22 cellular contexts compared by ENCODE assay signal in genomic region chrX:43000121-43000520, GRCh38.
A peak's percentile ranks its signal among the peaks of the same experiment; 100 is the strongest.
DNase-seq lines count a peak whose midpoint lies in the region; ATAC-seq and TF ChIP-seq lines count a peak whose summit lies in the region.
"Had no signal": no experiment of that assay in that cellular context is flagged by ENCODE, and none has a peak within 500 bp of the region (broad histone marks: within the 10 kb centered on the region; RNA-seq: fewer than 3 reads in every experiment).

No MANE protein-coding gene starts in this region.

- POLR2A ChIA-PET in OCI-LY7 (lab: Charles Lee): no interaction called here
- POLR2A ChIA-PET in T-cell (lab: Charles Lee): no interaction called here

- CTCF ChIA-PET in OCI-LY7 (lab: Charles Lee; ENCODE audit: unreplicated experiment) (no interaction called here), T-cell (lab: Charles Lee) (no interaction called here)

- H3K4me1 ChIP-seq in OCI-LY7 (ENCODE audit: insufficient read depth, low read length, poor library complexity, severe bottlenecking): peaks cover 46% of the 10 kb centered on the region
- H3K4me1 ChIP-seq: HAP-1 had no signal

- H3K4me1 Mint-ChIP-seq in T-cell: peaks cover 0 to 8% (median 4%) of the 10 kb centered on the region in 3 donors
- H3K4me1 Mint-ChIP-seq: CD14-positive monocyte had no signal

- H3K27me3 Mint-ChIP-seq in T-cell: no peaks in the 10 kb centered on the region

- H3K36me3 ChIP-seq in OCI-LY7 (ENCODE audit: insufficient read depth, low read length): peaks cover 15% of the 10 kb centered on the region
- H3K36me3 ChIP-seq: HAP-1 had no signal

- no peaks in the 10 kb centered on the region for H4K20me1 ChIP-seq in OCI-LY7 (ENCODE audit: insufficient read depth, low read length)

- no TSS peak for BruUV-seq in OCI-LY7 (replicated peaks; lab: Mats Ljungman, UMichigan)

- H3K79me2 ChIP-seq in OCI-LY7 (ENCODE audit: insufficient read depth, low read depth, low read length): no peaks in the 10 kb centered on the region

- H3K4me3 Mint-ChIP-seq in T-cell: no peak overlapping the region
- H3K4me3 Mint-ChIP-seq: CD14-positive monocyte had no signal

- no peak overlapping the region for H3K4me3 ChIP-seq in OCI-LY7 (ENCODE audit: low read depth, low read length, poor library complexity, severe bottlenecking)
- H3K4me3 ChIP-seq: GM12878, GM23248, HAP-1, K562 had no signal

- intact Hi-C loops in OCI-LY7 (cut with micrococcal nuclease; ENCODE audit: unreplicated experiment): loop anchor here (5.0 kb wide), 1 partner anchor 43 kb away; no protein-coding TSS in a partner anchor

- H3K9me3 Mint-ChIP-seq in T-cell: no peaks in the 10 kb centered on the region

- H3K9me3 ChIP-seq in OCI-LY7 (ENCODE audit: low read length): peaks cover 3% of the 10 kb centered on the region; the same call in 1 of the 2 replicates
- H3K9me3 ChIP-seq: HAP-1 had no signal

- no peak overlapping the region for H3K27ac ChIP-seq in OCI-LY7 (ENCODE audit: low read depth, low read length, poor library complexity, severe bottlenecking)
- H3K27ac ChIP-seq: GM23248 had no signal

- no peak for ATAC-seq in T-cell (replicated peaks in 1 of 4)
- ATAC-seq: GM12878, K562, PC-3 had no signal

- no peak overlapping the region for H3K4me2 ChIP-seq in OCI-LY7 (ENCODE audit: low read length)

- no peak overlapping the region for H3K27ac Mint-ChIP-seq in T-cell
- H3K27ac Mint-ChIP-seq: CD14-positive monocyte had no signal

- peak overlapping the region; percentile 58 for H2AFZ ChIP-seq in OCI-LY7 (ENCODE audit: low read length)
- H2AFZ ChIP-seq: GM23248 had no signal

- no peaks in the 10 kb centered on the region for H3K9me2 ChIP-seq in OCI-LY7 (ENCODE audit: insufficient read depth, low read length)

- no peaks in the 10 kb centered on the region for H3K36me3 Mint-ChIP-seq in T-cell
- H3K36me3 Mint-ChIP-seq: CD14-positive monocyte had no signal

- TF ChIP-seq CTCF in OCI-LY7 (conservative IDR thresholded peaks at IDR 0.05; ENCODE audit: low read length): no peak

- DNase-seq in NCI-H1105 treated with DMSO at 0.1 percent for 48 hours (lab: John Stamatoyannopoulos, UW): peak; percentile 72
- DNase-seq in NCI-H1105 (lab: John Stamatoyannopoulos, UW): no peak
- DNase-seq in NCI-H446 (lab: John Stamatoyannopoulos, UW): peak; percentile 46 to 64
- no peak for DNase-seq in OCI-LY7 (ENCODE audit: low spot score)
- no peak for DNase-seq in T-cell
- DNase-seq in NCI-H1417 treated with DMSO at 0.1 percent for 48 hours (lab: John Stamatoyannopoulos, UW): no peak
- DNase-seq in putamen (ENCODE audit: low spot score): no peak
- DNase-seq: 8988T, AML-193, DND-41, GM23248, MM.1S, NCI-H1092, NCI-H510A treated with DMSO at 0.1 percent for 48 hours, PC-3, SHP77, SW 1271, T-helper 2 cell had no signal

Comparison
In these comparisons a context has a peak if more than half of its experiments do, and no peak if none do; other contexts are left out.
1. DNase-seq: peak in NCI-H1105 treated with DMSO at 0.1 percent for 48 hours (single experiment) and NCI-H446 (2 of 2); none in NCI-H1105 (single experiment), OCI-LY7 (single experiment), T-cell (0 of 34), NCI-H1417 treated with DMSO at 0.1 percent for 48 hours (single experiment) and putamen (single experiment).